In genomic region chr3:151203053-151203420, GRCh38 we compare ENCODE assay signal across 9 cellular contexts. TPM values are rescaled to one million over a fixed set of nuclear protein-coding genes. Genes with fewer than 3 reads are reported as not detected.
DNase-seq lines count a peak whose midpoint lies in the region; ATAC-seq, FAIRE-seq and TF ChIP-seq lines count a peak whose summit lies in the region.
"Had no signal": no experiment of that assay in that cellular context is flagged by ENCODE, and none has a peak within 500 bp of the region (broad histone marks: within the 10 kb centered on the region; RNA-seq: fewer than 3 reads in every experiment).

GPR171 (minus strand) TSS chr3:151203216; CDS start chr3:151199386, 3,830 bp downstream.

- no peaks in the 10 kb centered on the region for H3K9me2 ChIP-seq in SK-N-SH

- in situ Hi-C loops in GM12878 (cut with MboI), result no loop called here

- H2AFZ ChIP-seq in SK-N-SH (ENCODE audit: low read depth), result peak within 1 kb of the TSS; percentile 58
- no peak within 1 kb of the TSS for H2AFZ ChIP-seq in OCI-LY3 (ENCODE audit: low read depth, low read length)
- H2AFZ ChIP-seq in GM12878 (ENCODE audit: control insufficient read depth, low read depth, low read length), result no peak within 1 kb of the TSS

- FAIRE-seq in GM12878 (lab: Jason Lieb, UNC), result peak; percentile 31
- FAIRE-seq: A549 had no signal

- BruUV-seq in GM12878 (replicated peaks; lab: Mats Ljungman, UMichigan), result no TSS peak

- no peaks in the 10 kb centered on the region for H3F3A ChIP-seq in SK-N-SH (replicated peaks; ENCODE audit: insufficient read depth)

- H4K20me1 ChIP-seq in SK-N-SH (ENCODE audit: insufficient read depth), result no peaks in the 10 kb centered on the region
- no peaks in the 10 kb centered on the region for H4K20me1 ChIP-seq in OCI-LY3 (ENCODE audit: insufficient read depth, low read length)
- no peaks in the 10 kb centered on the region for H4K20me1 ChIP-seq in GM12878 (ENCODE audit: control insufficient read depth, insufficient read depth)

- H3K27ac ChIP-seq in SK-N-SH (ENCODE audit: low read depth in 2 of 2, low read length in 1 of 2), result no peak within 1 kb of the TSS
- peak within 1 kb of the TSS; percentile 75 for H3K27ac ChIP-seq in OCI-LY3 (ENCODE audit: low read length)
- H3K27ac ChIP-seq in GM12878 (ENCODE audit: control insufficient read depth, insufficient read depth), result no peak within 1 kb of the TSS
- no peak within 1 kb of the TSS for H3K27ac ChIP-seq in suprapubic skin
- peak within 1 kb of the TSS in 1 of 12 donors; percentile 84 for H3K27ac ChIP-seq in heart left ventricle
- H3K27ac ChIP-seq: A549 had no signal

- intact Hi-C loops in GM12878 (cut with micrococcal nuclease; ENCODE audit: unreplicated experiment), result loop anchor here (2.0 kb wide), 1 partner anchor 32 kb away; no protein-coding TSS in a partner anchor
- intact Hi-C loops in heart left ventricle (cut with DNase I), result no loop called here

- H3K4me3 ChIP-seq in SK-N-SH (ENCODE audit: low read depth in 2 of 2, low read length in 1 of 2) (no peak within 1 kb of the TSS), OCI-LY3 (ENCODE audit: low read length) (peak within 1 kb of the TSS; percentile 26), GM12878 (no peak within 1 kb of the TSS), suprapubic skin (peak within 1 kb of the TSS; percentile 15), heart left ventricle (peak within 1 kb of the TSS in 2 of 12 donors; percentile 10 to 51), H7 (ENCODE audit: insufficient read depth, low read depth, low read length) (no peak within 1 kb of the TSS)
- H3K4me3 ChIP-seq: A549 had no signal

- H3K4me2 ChIP-seq in SK-N-SH, result no peak within 1 kb of the TSS
- H3K4me2 ChIP-seq in OCI-LY3 (ENCODE audit: low read length), result peak within 1 kb of the TSS; percentile 72
- peak within 1 kb of the TSS; percentile 38 for H3K4me2 ChIP-seq in GM12878 (ENCODE audit: control insufficient read depth, insufficient read depth)
- H3K4me2 ChIP-seq: A549 had no signal

- POLR2A ChIA-PET in SK-N-SH (lab: Yijun Ruan, JAX) (no interaction called here), GM12878 (lab: Charles Lee) (no interaction called here)

- H3K9me3 ChIP-seq in SK-N-SH (no peaks in the 10 kb centered on the region), OCI-LY3 (ENCODE audit: insufficient read depth, low read length) (no peaks in the 10 kb centered on the region), GM12878 (replicated peaks; ENCODE audit: control insufficient read depth, insufficient read depth, low read length) (no peaks in the 10 kb centered on the region), suprapubic skin (no peaks in the 10 kb centered on the region), heart left ventricle (no peaks in the 10 kb centered on the region)
- H3K9me3 ChIP-seq: A549 had no signal

- H3K79me2 ChIP-seq in SK-N-SH (ENCODE audit: insufficient read depth) (no peaks in the 10 kb centered on the region), OCI-LY3 (ENCODE audit: low read length) (no peaks in the 10 kb centered on the region), GM12878 (ENCODE audit: control insufficient read depth, insufficient read depth, low read length) (no peaks in the 10 kb centered on the region)

- ATAC-seq in SK-N-SH treated with all-trans-retinoic acid at 6 μM for 48 hours (no peak), GM12878 (peak; percentile 97), heart left ventricle (no peak)
- ATAC-seq: A549 had no signal

- CTCF ChIA-PET in SK-N-SH (lab: Yijun Ruan, JAX) (no interaction called here), GM12878 (lab: Yijun Ruan, JAX) (interaction anchor here (0.7 to 1.5 kb wide), 5 partner anchors 18 to 129 kb away, joined by 3 to 5 read pairs (median 3); no protein-coding TSS in a partner anchor)

- H3K27me3 ChIP-seq in SK-N-SH (ENCODE audit: insufficient read depth) (no peaks in the 10 kb centered on the region), OCI-LY3 (ENCODE audit: low read depth, low read length) (no peaks in the 10 kb centered on the region), GM12878 (replicated peaks in 1 of 2; ENCODE audit: control insufficient read depth in 2 of 2, insufficient read depth in 2 of 2, low read length in 1 of 2) (no peaks in the 10 kb centered on the region; a peak in 1 of 4 replicates), suprapubic skin (no peaks in the 10 kb centered on the region), heart left ventricle (no peaks in the 10 kb centered on the region), H7 (ENCODE audit: control insufficient read depth, insufficient read depth, low read length) (no peaks in the 10 kb centered on the region)

- TF ChIP-seq EP300 in SK-N-SH (IDR thresholded peaks at IDR 0.05; ENCODE audit: borderline replicate concordance in 1 of 2, low read depth in 1 of 2, low read length in 1 of 2), result no peak
- TF ChIP-seq EP300 in GM12878 (IDR thresholded peaks at IDR 0.05; ENCODE audit: borderline replicate concordance in 1 of 2, control insufficient read depth in 1 of 2, low read depth in 2 of 2, low read length in 2 of 2), result peak; percentile 82 to 87
- TF ChIP-seq EP300 in suprapubic skin (IDR thresholded peaks at IDR 0.05), result no peak

- SMC1A ChIA-PET in GM12878 (lab: Charles Lee; ENCODE audit: uncharacterized antibody, unreplicated experiment), result interaction anchor here (0.6 to 4.2 kb wide), 4 partner anchors 16 to 85 kb away, joined by 3 to 22 read pairs (median 4); no protein-coding TSS in a partner anchor

- no peaks in the 10 kb centered on the region for H3K4me1 ChIP-seq in SK-N-SH (ENCODE audit: control insufficient read depth in 1 of 2, insufficient read depth in 2 of 2, low read depth in 1 of 2, low read length in 1 of 2)
- H3K4me1 ChIP-seq in OCI-LY3 (ENCODE audit: low read length), result peaks cover 41% of the 10 kb centered on the region
- no peaks in the 10 kb centered on the region; the same call in 1 of the 2 replicates for H3K4me1 ChIP-seq in GM12878 (ENCODE audit: control insufficient read depth, insufficient read depth, low read length)
- peaks cover 3% of the 10 kb centered on the region for H3K4me1 ChIP-seq in suprapubic skin
- peaks cover 0 to 31% (median 0%) of the 10 kb centered on the region in 12 donors for H3K4me1 ChIP-seq in heart left ventricle

- no peak for TF ChIP-seq CTCF in SK-N-SH (IDR thresholded peaks at IDR 0.05)
- no peak for TF ChIP-seq CTCF in OCI-LY3 (IDR thresholded peaks at IDR 0.05; ENCODE audit: low read depth, low read length)
- no peak for TF ChIP-seq CTCF in GM12878 (IDR thresholded peaks at IDR 0.05 in 2 of 3, conservative IDR thresholded peaks at IDR 0.05 in 1 of 3; ENCODE audit: control insufficient read depth in 2 of 3, extremely low read depth in 1 of 3, insufficient read depth in 1 of 3, low read depth in 3 of 3, low read length in 3 of 3)
- no peak for TF ChIP-seq CTCF in suprapubic skin (IDR thresholded peaks at IDR 0.05)
- TF ChIP-seq CTCF in heart left ventricle (IDR thresholded peaks at IDR 0.05), result no peak

- RAD21 ChIA-PET in GM12878 (lab: Charles Lee; ENCODE audit: unreplicated experiment), result interaction anchor here (1.0 to 1.7 kb wide), 2 partner anchors 28 to 34 kb away, joined by 3 to 5 read pairs; no protein-coding TSS in a partner anchor

- H3K9ac ChIP-seq in SK-N-SH (no peak within 1 kb of the TSS), OCI-LY3 (ENCODE audit: low read length) (peak within 1 kb of the TSS; percentile 38), GM12878 (ENCODE audit: control insufficient read depth, insufficient read depth, low read length) (no peak within 1 kb of the TSS)

- WGBS in SK-N-SH (ENCODE audit: low lambda C conversion rate), result 82% methylated on average over 3 of the region's 3 CpGs
- WGBS in GM12878 (ENCODE audit: insufficient coverage, insufficient replicate concordance, low lambda C conversion rate, missing lambda C conversion rate), result 34% methylated on average over 3 of the region's 3 CpGs
- WGBS in suprapubic skin, result 83% methylated on average over 3 of the region's 3 CpGs
- 85 to 92% (median 88%) methylated on average over 3 of the region's 3 CpGs for WGBS in heart left ventricle, 4 donors

- DNase-seq in SK-N-SH (no peak), GM12878 (ENCODE audit: low read depth, low spot score) (peak; percentile 33), suprapubic skin (ENCODE audit: low spot score in 2 of 2) (no peak), heart left ventricle (no peak), mesenteric fat pad (ENCODE audit: low spot score) (no peak), H7 (no peak)

- H3K36me3 ChIP-seq in SK-N-SH (replicated peaks in 1 of 2; ENCODE audit: control insufficient read depth in 1 of 2, insufficient read depth in 2 of 2, low read length in 1 of 2), result no peaks in the 10 kb centered on the region
- H3K36me3 ChIP-seq in OCI-LY3 (replicated peaks; ENCODE audit: low read depth, low read length), result peaks cover 6% of the 10 kb centered on the region
- no peaks in the 10 kb centered on the region for H3K36me3 ChIP-seq in GM12878 (ENCODE audit: control insufficient read depth in 2 of 2, insufficient read depth in 2 of 2, low read length in 1 of 2)
- H3K36me3 ChIP-seq in suprapubic skin, result no peaks in the 10 kb centered on the region
- H3K36me3 ChIP-seq in heart left ventricle, result no peaks in the 10 kb centered on the region
- H3K36me3 ChIP-seq in H7 (replicated peaks; ENCODE audit: control insufficient read depth, insufficient read depth, low read length), result no peaks in the 10 kb centered on the region

- TF ChIP-seq RAD21 in SK-N-SH (IDR thresholded peaks at IDR 0.05; ENCODE audit: low read length) (no peak), GM12878 (IDR thresholded peaks at IDR 0.05; ENCODE audit: insufficient read depth, low read depth, low read length) (no peak)

- TF ChIP-seq POLR2A in GM12878 (IDR thresholded peaks at IDR 0.05; ENCODE audit: low read depth, low read length) (no peak), suprapubic skin (IDR thresholded peaks at IDR 0.05) (no peak), heart left ventricle (IDR thresholded peaks at IDR 0.05) (no peak)

RNA-seq across cellular contexts. Expression of gene GPR171, which starts in this region (rescaled TPM):
- polyA plus RNA-seq in SK-N-SH (2012; rRNA removed), result not detected in 2 replicates
- not detected in 2 replicates for polyA plus RNA-seq in SK-N-SH (2012; cell fraction: cytosol; rRNA removed)
- polyA plus RNA-seq in SK-N-SH (2012; cell fraction: nucleus; rRNA removed), result not detected in 2 replicates
- total RNA-seq in GM12878 (2013; cell fraction: nucleolus; rRNA removed), result not detected in 2 replicates
- not detected in 2 replicates for total RNA-seq in GM12878 (2014; rRNA removed)
- not detected in 2 replicates for total RNA-seq in GM12878 (2014; rRNA removed; fragmentation: Illumina TruSeq; extraction: Trizol)
- not detected in 2 replicates for total RNA-seq in GM12878 (2021)
- polyA plus RNA-seq in GM12878 (2011; ENCODE audit: low read depth), result not detected
- 0.07 and 0.26 TPM in 2 replicates for polyA plus RNA-seq in GM12878 (2011; rRNA removed)
- 0.03 and 11.4 TPM in 2 replicates for polyA plus RNA-seq in GM12878 (2011; cell fraction: cytosol; rRNA removed)
- polyA plus RNA-seq in GM12878 (2011; cell fraction: nucleus; rRNA removed), result 0.12 and 0.15 TPM in 2 replicates
- polyA plus RNA-seq in GM12878 (2012), result 0.17 TPM in 1 of 2 replicates, not detected in the other
- not detected in 2 replicates for polyA plus RNA-seq in GM12878 (2014; fragmentation: Illumina TruSeq; extraction: Trizol)
- under 1 TPM in 1 of 2 experiments, not detected in 1; 0.05 TPM for polyA plus RNA-seq in GM12878 (2014; fragmentation: Nextera tagmentation; extraction: Ambion mirVana)
- not detected in 2 replicates for polyA plus RNA-seq in GM12878 (2014; rRNA removed)
- polyA plus RNA-seq in GM12878 (2016; fragmentation: Nextera tagmentation; extraction: Ambion mirVana), result not detected
- polyA minus RNA-seq in GM12878 (2011; rRNA and poly(A)+ RNA removed), result 0.29 TPM in 1 of 2 replicates, not detected in the other
- polyA minus RNA-seq in GM12878 (2011; cell fraction: cytosol; rRNA and poly(A)+ RNA removed), result not detected in 2 replicates
- not detected in 2 replicates for polyA minus RNA-seq in GM12878 (2011; cell fraction: nucleus; rRNA and poly(A)+ RNA removed)
- 1 to 10 TPM in 3 of 4 donors, under 1 TPM in 1; 0.76 to 1.5 (median 1.3) TPM for total RNA-seq in suprapubic skin
- 1 to 10 TPM in 1 of 9 donors, under 1 TPM in 3, not detected in 5; 0.33 to 2.1 (median 0.42) TPM for total RNA-seq in heart left ventricle
- under 1 TPM; 0.18 to 0.19 TPM for polyA plus RNA-seq in heart left ventricle
- 1.8 TPM for total RNA-seq in mesenteric fat pad
- total RNA-seq in H7 (2014; rRNA removed; shearing (Covaris generic)), result not detected in 2 replicates
- polyA plus RNA-seq: A549 had no signal

Comparison
In these comparisons a context has a peak if more than half of its experiments do, and no peak if none do; other contexts are left out.
1. H3K4me3 ChIP-seq: peak in OCI-LY3 (single experiment) and suprapubic skin (single experiment); none in SK-N-SH (0 of 2), GM12878 (single experiment) and H7 (single experiment).
2. Of the 26 proteins assayed by ChIP-seq in both GM12878 and SK-N-SH: peak only in GM12878: EP300, MEF2A and NFIC; only in SK-N-SH: none; in both: none; in neither: 23.